Comparison of ENCODE assay signal across 8 cellular contexts in the genomic region with DNA sequence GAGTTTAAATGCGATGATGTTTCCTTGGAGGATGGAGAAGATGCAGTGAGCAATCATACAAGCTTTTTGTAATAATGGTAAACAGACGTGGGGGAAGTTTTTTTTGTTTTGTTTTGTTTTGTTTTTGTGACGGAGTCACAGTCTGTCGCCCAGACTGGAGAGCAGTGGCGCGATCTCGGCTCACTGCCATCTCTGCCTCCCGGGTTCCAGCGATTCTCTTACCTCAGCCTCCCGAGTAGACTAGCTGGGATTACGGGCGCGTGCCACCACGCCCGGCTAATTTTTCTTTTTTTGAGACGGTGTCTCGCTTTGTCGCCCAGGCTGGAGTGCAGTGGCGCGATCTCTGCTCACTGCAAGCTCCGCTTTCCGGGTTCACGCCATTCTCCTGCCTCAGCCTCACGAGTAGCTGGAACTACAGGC. TPM values are rescaled to one million over a fixed set of nuclear protein-coding genes. Genes with fewer than 3 reads are reported as not detected.
DNase-seq lines count a peak whose midpoint lies in the region; ATAC-seq and TF ChIP-seq lines count a peak whose summit lies in the region.
"Not testable (repeated sequence)": the region's sequence is repeated elsewhere in the genome, so short reads cannot be mapped to it uniquely, and the experiment has no call there.

No MANE protein-coding gene starts in this region.

- ATAC-seq in HG02840 (IDR thresholded peaks at IDR 0.05; ENCODE audit: low FRiP score, unreplicated experiment) = peak; percentile 11
- ATAC-seq in left ventricle myocardium superior = peak; percentile 37
- not testable (repeated sequence) for ATAC-seq in natural killer cell treated with Interleukin-12 subunit alpha and Interleukin-12 subunit beta and Interleukin-15 and Interleukin-18, amount 100 ng/mL, for 72 hours

- not testable (repeated sequence) for H3K9me2 ChIP-seq in PC-9 (ENCODE audit: insufficient read depth)

- peak; percentile 18 to 67 (median 56) for DNase-seq in CD8-positive, alpha-beta memory T cell
- peak in 1 of 2 experiments; percentile 20 for DNase-seq in PC-9
- peak; percentile 6 for DNase-seq in activated T-cell treated with anti-CD3 and anti-CD28 coated beads for 48 hours (ENCODE audit: low read depth)
- not testable (repeated sequence) for DNase-seq in chondrocyte (ENCODE audit: low spot score); natural killer cell treated with Interleukin-12 subunit alpha and Interleukin-12 subunit beta and Interleukin-15 and Interleukin-18, amount 100 ng/mL, for 72 hours (ENCODE audit: low spot score)
- peak; percentile 51 for DNase-seq in left ventricle myocardium superior

- H3K4me1 Mint-ChIP-seq in CD8-positive, alpha-beta memory T cell = peaks cover 64 to 76% (median 74%) of the 10 kb centered on the region in 3 donors
- peaks cover 64% of the 10 kb centered on the region for H3K4me1 Mint-ChIP-seq in chondrocyte (ENCODE audit: low read depth)
- peaks cover 57 to 59% of the 10 kb centered on the region in 2 donors for H3K4me1 Mint-ChIP-seq in natural killer cell treated with Interleukin-12 subunit alpha and Interleukin-12 subunit beta and Interleukin-15 and Interleukin-18, amount 100 ng/mL, for 72 hours (ENCODE audit: low read depth in 2 of 2)
- H3K4me1 Mint-ChIP-seq in stimulated activated naive CD8-positive, alpha-beta T cell treated with anti-CD3 and anti-CD28 coated beads, Interleukin-15, Interleukin-2, amounts not matched to agents 100 ng/mL and 50 ng/mL, for 24 hours (ENCODE audit: low read depth) = peaks cover 74% of the 10 kb centered on the region

- H3K4me1 ChIP-seq in CD8-positive, alpha-beta memory T cell (ENCODE audit: insufficient read depth, low read length) = peaks cover 59% of the 10 kb centered on the region
- H3K4me1 ChIP-seq in PC-9 (replicated peaks; ENCODE audit: insufficient read depth) = peaks cover 45% of the 10 kb centered on the region

- H4K20me1 ChIP-seq in PC-9 (ENCODE audit: insufficient read depth) = peaks cover 44% of the 10 kb centered on the region

- H3K27ac Mint-ChIP-seq in CD8-positive, alpha-beta memory T cell = peak overlapping the region; percentile 94 to 99 (median 98)
- peak overlapping the region; percentile 99 for H3K27ac Mint-ChIP-seq in chondrocyte (ENCODE audit: unreplicated experiment)
- H3K27ac Mint-ChIP-seq in natural killer cell treated with Interleukin-12 subunit alpha and Interleukin-12 subunit beta and Interleukin-15 and Interleukin-18, amount 100 ng/mL, for 72 hours = peak overlapping the region; percentile 99 to 100
- H3K27ac Mint-ChIP-seq in stimulated activated naive CD8-positive, alpha-beta T cell treated with anti-CD3 and anti-CD28 coated beads, Interleukin-15, Interleukin-2, amounts not matched to agents 100 ng/mL and 50 ng/mL, for 24 hours = peak overlapping the region; percentile 100

- peaks cover 30% of the 10 kb centered on the region for H3K36me3 ChIP-seq in CD8-positive, alpha-beta memory T cell (ENCODE audit: insufficient read depth, low read length)
- H3K36me3 ChIP-seq in PC-9 (ENCODE audit: low read depth) = peaks cover 45% of the 10 kb centered on the region

- not testable (repeated sequence) for H3K9me3 ChIP-seq in CD8-positive, alpha-beta memory T cell (ENCODE audit: low read length); PC-9 (ENCODE audit: insufficient read depth, low read depth)

- peak overlapping the region; percentile 96; the same call in 1 of the 2 replicates for H2AFZ ChIP-seq in PC-9

- peaks cover 29% of the 10 kb centered on the region for H3F3A ChIP-seq in PC-9 (ENCODE audit: insufficient read depth, low read depth)

- H3K4me3 ChIP-seq in CD8-positive, alpha-beta memory T cell (ENCODE audit: low read length) = peak overlapping the region; percentile 100
- peak overlapping the region; percentile 99 for H3K4me3 ChIP-seq in PC-9

- POLR2A ChIA-PET in CD8-positive, alpha-beta memory T cell (lab: Charles Lee) = interaction anchor here (0.9 to 3.3 kb wide), 4 partner anchors 9 to 177 kb away, joined by 3 to 27 read pairs (median 6); partner anchors contain the start of genes DDX19A and FCSK
- POLR2A ChIA-PET in PC-9 (lab: Charles Lee; ENCODE audit: unreplicated experiment) = interaction anchor here (0.6 kb wide), 2 partner anchors 145 to 177 kb away, joined by 5 to 14 read pairs; no protein-coding TSS in a partner anchor

- not testable (repeated sequence) for H3K27me3 Mint-ChIP-seq in CD8-positive, alpha-beta memory T cell; chondrocyte (ENCODE audit: low read depth); natural killer cell treated with Interleukin-12 subunit alpha and Interleukin-12 subunit beta and Interleukin-15 and Interleukin-18, amount 100 ng/mL, for 72 hours; stimulated activated naive CD8-positive, alpha-beta T cell treated with anti-CD3 and anti-CD28 coated beads, Interleukin-15, Interleukin-2, amounts not matched to agents 100 ng/mL and 50 ng/mL, for 24 hours

- peaks cover 7 to 59% (median 11%) of the 10 kb centered on the region in 3 donors for H3K36me3 Mint-ChIP-seq in CD8-positive, alpha-beta memory T cell
- H3K36me3 Mint-ChIP-seq in chondrocyte (ENCODE audit: low read depth) = not testable (repeated sequence)
- peaks cover 42% of the 10 kb centered on the region for H3K36me3 Mint-ChIP-seq in natural killer cell treated with Interleukin-12 subunit alpha and Interleukin-12 subunit beta and Interleukin-15 and Interleukin-18, amount 100 ng/mL, for 72 hours
- H3K36me3 Mint-ChIP-seq in stimulated activated naive CD8-positive, alpha-beta T cell treated with anti-CD3 and anti-CD28 coated beads, Interleukin-15, Interleukin-2, amounts not matched to agents 100 ng/mL and 50 ng/mL, for 24 hours (ENCODE audit: low read depth) = peaks cover 48% of the 10 kb centered on the region

- BruUV-seq in PC-9 (replicated peaks; lab: Mats Ljungman, UMichigan) = TSS peak; percentile 79

- H3K4me2 ChIP-seq in PC-9 = peak overlapping the region; percentile 100

- TF ChIP-seq CTCF in PC-9 (conservative IDR thresholded peaks at IDR 0.05); chondrocyte (IDR thresholded peaks at IDR 0.05): not testable (repeated sequence)

- H3K79me2 ChIP-seq in PC-9 (ENCODE audit: low read depth) = peaks cover 79% of the 10 kb centered on the region

- not testable (repeated sequence) for H3K27me3 ChIP-seq in CD8-positive, alpha-beta memory T cell (ENCODE audit: insufficient read depth, low read length, poor library complexity, severe bottlenecking); PC-9 (ENCODE audit: insufficient read depth, low read depth)

- H3K4me3 Mint-ChIP-seq in CD8-positive, alpha-beta memory T cell = peak overlapping the region; percentile 93 to 100 (median 98)
- H3K4me3 Mint-ChIP-seq in chondrocyte (ENCODE audit: unreplicated experiment) = peak overlapping the region; percentile 93
- peak overlapping the region; percentile 99 for H3K4me3 Mint-ChIP-seq in natural killer cell treated with Interleukin-12 subunit alpha and Interleukin-12 subunit beta and Interleukin-15 and Interleukin-18, amount 100 ng/mL, for 72 hours
- H3K4me3 Mint-ChIP-seq in stimulated activated naive CD8-positive, alpha-beta T cell treated with anti-CD3 and anti-CD28 coated beads, Interleukin-15, Interleukin-2, amounts not matched to agents 100 ng/mL and 50 ng/mL, for 24 hours = peak overlapping the region; percentile 98

- intact Hi-C loops in PC-9 (cut with micrococcal nuclease; ENCODE audit: unreplicated experiment); left ventricle myocardium superior (cut with micrococcal nuclease): not testable (repeated sequence)

- H3K27ac ChIP-seq in CD8-positive, alpha-beta memory T cell (ENCODE audit: low read depth, low read length) = peak overlapping the region; percentile 99
- peak overlapping the region; percentile 88 for H3K27ac ChIP-seq in PC-9

- H3K9me3 Mint-ChIP-seq in CD8-positive, alpha-beta memory T cell; chondrocyte (ENCODE audit: low read depth); natural killer cell treated with Interleukin-12 subunit alpha and Interleukin-12 subunit beta and Interleukin-15 and Interleukin-18, amount 100 ng/mL, for 72 hours; stimulated activated naive CD8-positive, alpha-beta T cell treated with anti-CD3 and anti-CD28 coated beads, Interleukin-15, Interleukin-2, amounts not matched to agents 100 ng/mL and 50 ng/mL, for 24 hours: not testable (repeated sequence)

- CTCF ChIA-PET in CD8-positive, alpha-beta memory T cell (lab: Charles Lee) = interaction anchor here (0.8 to 1.5 kb wide), 4 partner anchors 10 to 131 kb away, joined by 3 to 5 read pairs (median 4); partner anchors contain the start of gene FCSK
- CTCF ChIA-PET in PC-9 (lab: Charles Lee) = interaction anchor here (0.7 kb wide), 1 partner anchor 36 kb away, joined by 7 read pairs; no protein-coding TSS in a partner anchor

RNA-seq across cellular contexts. Expression of gene SF3B3, which starts 0.8 kb away (rescaled TPM):
- 100 to 1,000 TPM; 605 to 642 TPM for total RNA-seq in CD8-positive, alpha-beta memory T cell
- polyA plus RNA-seq in CD8-positive, alpha-beta memory T cell = 134 TPM
- total RNA-seq in PC-9 (2021) = 326 and 339 TPM in 2 replicates
- 182 to 262 TPM (median 186 TPM) in 3 replicates for total RNA-seq in chondrocyte
- 146 TPM for total RNA-seq in left ventricle myocardium superior
- total RNA-seq in natural killer cell treated with Interleukin-12 subunit alpha and Interleukin-12 subunit beta and Interleukin-15 and Interleukin-18, amount 100 ng/mL, for 72 hours = 100 to 1,000 TPM; 394 to 560 TPM

RNA-seq across cellular contexts. Expression of gene COG4, which starts 1.1 kb away (rescaled TPM):
- 10 to 100 TPM; 50.7 to 51.9 TPM for total RNA-seq in CD8-positive, alpha-beta memory T cell
- 48.9 TPM for polyA plus RNA-seq in CD8-positive, alpha-beta memory T cell
- total RNA-seq in PC-9 (2021) (54.2 and 61.1 TPM in 2 replicates), chondrocyte (48.4 to 65.1 TPM (median 49.8 TPM) in 3 replicates), left ventricle myocardium superior (48.7 TPM)
- 10 to 100 TPM; 39.5 to 54.8 TPM for total RNA-seq in natural killer cell treated with Interleukin-12 subunit alpha and Interleukin-12 subunit beta and Interleukin-15 and Interleukin-18, amount 100 ng/mL, for 72 hours
